ENCODE assay signal across 17 cellular contexts in the genomic region with DNA sequence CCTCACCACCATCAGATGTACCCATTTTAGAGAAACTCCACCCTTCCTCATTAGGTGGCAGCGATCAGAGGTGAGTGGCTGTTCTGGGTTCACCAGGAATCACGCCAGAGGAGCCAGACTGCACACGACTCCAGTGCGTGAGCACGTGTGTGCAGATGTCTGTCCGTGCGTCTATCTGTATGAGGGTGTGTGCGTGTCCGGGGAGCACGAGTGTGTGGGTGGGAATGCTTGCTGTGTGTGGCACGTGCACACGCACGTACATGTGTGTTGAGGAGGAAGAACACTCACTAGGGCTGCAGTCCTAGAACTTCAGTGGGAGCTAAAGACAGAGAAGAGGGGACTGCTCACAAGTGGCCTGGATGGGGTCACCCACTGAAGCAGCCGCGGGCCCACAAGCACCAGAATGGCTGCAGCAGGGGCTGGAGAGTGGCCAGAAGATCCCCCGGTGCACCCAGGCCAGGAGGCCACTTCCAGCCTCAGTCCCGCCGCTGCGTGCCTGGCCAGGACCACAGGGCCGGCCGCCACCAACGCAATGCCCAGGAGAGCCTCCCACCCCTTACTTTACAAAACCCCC. TPM values are rescaled to one million over a fixed set of nuclear protein-coding genes. Genes with fewer than 3 reads are reported as not detected.
A peak's percentile ranks its signal among the peaks of the same experiment; 100 is the strongest.
DNase-seq lines count a peak whose midpoint lies in the region; ATAC-seq and TF ChIP-seq lines count a peak whose summit lies in the region.
"Had no signal": no experiment of that assay in that cellular context is flagged by ENCODE, and none has a peak within 500 bp of the region (broad histone marks: within the 10 kb centered on the region; RNA-seq: fewer than 3 reads in every experiment).

No MANE protein-coding gene starts in this region.

- no peak overlapping the region for H3K14ac ChIP-seq in neuronal stem cell (ENCODE audit: low read length)

- POLR2A ChIA-PET in CD4-positive, alpha-beta T cell (lab: Charles Lee): no interaction called here

- CTCF ChIA-PET in CD4-positive, alpha-beta T cell (lab: Charles Lee): interaction anchor here (0.9 to 1.0 kb wide), 2 partner anchors 17 to 120 kb away, joined by 3 read pairs; no protein-coding TSS in a partner anchor

- H4K20me1 ChIP-seq in BLaER1: peaks cover 98% of the 10 kb centered on the region

- no peak overlapping the region for H3K27ac ChIP-seq in BLaER1
- no peak overlapping the region for H3K27ac ChIP-seq in CD4-positive, alpha-beta T cell (ENCODE audit: low read depth, low read length)
- H3K27ac ChIP-seq in neuronal stem cell (replicated peaks; ENCODE audit: low read length): no peak overlapping the region
- H3K27ac ChIP-seq: KMS-11, PC-9, SK-N-MC had no signal

- peak overlapping the region; percentile 44 for H3K27ac Mint-ChIP-seq in CD4-positive, alpha-beta T cell
- no peak overlapping the region for H3K27ac Mint-ChIP-seq in chondrocyte (ENCODE audit: unreplicated experiment)

- no peak overlapping the region for H2BK12ac ChIP-seq in neuronal stem cell (ENCODE audit: low read length)

- H2BK5ac ChIP-seq in neuronal stem cell (ENCODE audit: low read length): no peak overlapping the region

- no peak overlapping the region for H4K8ac ChIP-seq in neuronal stem cell (ENCODE audit: low read depth, low read length)

- peaks cover 31% of the 10 kb centered on the region for H3K79me1 ChIP-seq in neuronal stem cell (ENCODE audit: low read depth, low read length)

- H2BK15ac ChIP-seq in neuronal stem cell (ENCODE audit: low read length): no peak overlapping the region

- no peak for ATAC-seq in CD4-positive, alpha-beta T cell (ENCODE audit: poor library complexity)
- ATAC-seq: HepG2 had no signal

- H3K4me3 ChIP-seq in BLaER1 (no peak overlapping the region), neuronal stem cell (ENCODE audit: low read length in 2 of 2) (peak overlapping the region in 1 of 2 donors; percentile 18)
- H3K4me3 ChIP-seq: PC-9, SK-N-MC had no signal

- H3K36me3 ChIP-seq in BLaER1 (peaks cover 66% of the 10 kb centered on the region), neuronal stem cell (replicated peaks in 1 of 2; ENCODE audit: control insufficient read depth in 2 of 2, insufficient read depth in 2 of 2, low read length in 2 of 2) (peaks cover 7 to 26% of the 10 kb centered on the region in 2 donors)

- TF ChIP-seq CTCF in CD4-positive, alpha-beta T cell (IDR thresholded peaks at IDR 0.05): no peak
- TF ChIP-seq CTCF in chondrocyte (IDR thresholded peaks at IDR 0.05): no peak

- no peaks in the 10 kb centered on the region for H3K27me3 Mint-ChIP-seq in CD4-positive, alpha-beta T cell
- H3K27me3 Mint-ChIP-seq in chondrocyte (ENCODE audit: low read depth): no peaks in the 10 kb centered on the region

- no peak overlapping the region for H3K4me3 Mint-ChIP-seq in CD4-positive, alpha-beta T cell
- no peak overlapping the region for H3K4me3 Mint-ChIP-seq in chondrocyte (ENCODE audit: unreplicated experiment)

- H3K23ac ChIP-seq in neuronal stem cell (ENCODE audit: low read depth, low read length, poor library complexity): peak overlapping the region; percentile 59

- H2BK120ac ChIP-seq in neuronal stem cell (ENCODE audit: low read depth, low read length): no peak overlapping the region

- peaks cover 53% of the 10 kb centered on the region for H3K4me1 ChIP-seq in BLaER1
- H3K4me1 ChIP-seq in neuronal stem cell (ENCODE audit: control insufficient read depth in 2 of 2, insufficient read depth in 1 of 2, low read depth in 1 of 2, low read length in 2 of 2): peaks cover 0 to 11% of the 10 kb centered on the region in 2 donors

- H3K4me2 ChIP-seq in BLaER1: peak overlapping the region; percentile 44
- H3K4me2 ChIP-seq in neuronal stem cell (ENCODE audit: insufficient read depth, low read length, poor library complexity, severe bottlenecking): no peak overlapping the region
- H3K4me2 ChIP-seq: KMS-11, PC-9 had no signal

- no peak overlapping the region for H3K9ac ChIP-seq in BLaER1
- peak overlapping the region; percentile 51 for H3K9ac ChIP-seq in neuronal stem cell (ENCODE audit: low read depth, low read length, poor library complexity)
- H3K9ac ChIP-seq: KMS-11 had no signal

- WGBS in neuronal stem cell (ENCODE audit: extremely low coverage in 2 of 2, insufficient read length in 2 of 2, insufficient replicate concordance in 1 of 2), 2 donors: no CpG with 5 or more reads among the region's 22 CpGs

- H3K36me3 Mint-ChIP-seq in CD4-positive, alpha-beta T cell (ENCODE audit: low read depth): peaks cover 21% of the 10 kb centered on the region
- peaks cover 5% of the 10 kb centered on the region for H3K36me3 Mint-ChIP-seq in chondrocyte (ENCODE audit: low read depth)

- no peak overlapping the region for H2AFZ ChIP-seq in neuronal stem cell (ENCODE audit: low read length)
- H2AFZ ChIP-seq: PC-9 had no signal

- H3K9me3 Mint-ChIP-seq in CD4-positive, alpha-beta T cell: no peaks in the 10 kb centered on the region
- no peaks in the 10 kb centered on the region for H3K9me3 Mint-ChIP-seq in chondrocyte (ENCODE audit: low read depth)

- H3K4me1 Mint-ChIP-seq in CD4-positive, alpha-beta T cell (ENCODE audit: low read depth): peaks cover 12% of the 10 kb centered on the region
- no peaks in the 10 kb centered on the region for H3K4me1 Mint-ChIP-seq in chondrocyte (ENCODE audit: low read depth)

- no peak overlapping the region for H3K18ac ChIP-seq in neuronal stem cell (ENCODE audit: low read length)

- H2AK5ac ChIP-seq in neuronal stem cell (ENCODE audit: low read depth, low read length): no peak overlapping the region

- H3K27me3 ChIP-seq in BLaER1: no peaks in the 10 kb centered on the region
- no peaks in the 10 kb centered on the region for H3K27me3 ChIP-seq in CD4-positive, alpha-beta T cell (ENCODE audit: control insufficient read depth, insufficient read depth, low read length)
- no peaks in the 10 kb centered on the region for H3K27me3 ChIP-seq in neuronal stem cell (ENCODE audit: control insufficient read depth in 3 of 3, insufficient read depth in 3 of 3, low read depth in 1 of 3, low read length in 3 of 3)

- H3K4ac ChIP-seq in neuronal stem cell (ENCODE audit: low read length): no peak overlapping the region

- H3K9me3 ChIP-seq in BLaER1 (peaks cover 19% of the 10 kb centered on the region), neuronal stem cell (replicated peaks in 1 of 2; ENCODE audit: control insufficient read depth in 2 of 2, insufficient read depth in 1 of 2, low read depth in 1 of 2, low read length in 2 of 2) (peaks cover 1 to 19% of the 10 kb centered on the region in 2 donors)
- no peaks in the 10 kb centered on the region for H3K9me3 ChIP-seq in CD4-positive, alpha-beta T cell (ENCODE audit: control insufficient read depth, low read length)

- no peak for DNase-seq in CD4-positive, alpha-beta T cell
- DNase-seq in chondrocyte (ENCODE audit: low spot score) (peak; percentile 68), neuronal stem cell (ENCODE audit: low spot score) (no peak), DMS 273 treated with DMSO at 0.1 percent for 48 hours (lab: John Stamatoyannopoulos, UW) (no peak), anterior cingulate cortex (lab: John Stamatoyannopoulos, UW) (no peak), GF-D8 (lab: John Stamatoyannopoulos, UW) (no peak), OCI-M1 (lab: John Stamatoyannopoulos, UW) (no peak)
- DNase-seq: DMS79, NCI-H1092, NCI-H1694, NCI-H345, NCI-H69, PC-9 had no signal

- intact Hi-C loops in CD4-positive, alpha-beta T cell (cut with DNase I, micrococcal nuclease): no loop called here

- H4K91ac ChIP-seq in neuronal stem cell (ENCODE audit: low read depth, low read length, poor library complexity): no peak overlapping the region

RNA-seq across cellular contexts. Expression of gene HDAC4, which starts 13.9 kb away (rescaled TPM):
- total RNA-seq in CD4-positive, alpha-beta T cell: 10 to 100 TPM; 45.3 to 49.2 TPM
- total RNA-seq in chondrocyte: 16.4 to 27.0 TPM (median 22.3 TPM) in 3 replicates
- polyA plus RNA-seq in neuronal stem cell (2013, experiment 1 of 2): 15.9 TPM
- 18.7 TPM for polyA plus RNA-seq in neuronal stem cell (2013, experiment 2 of 2)
